ENCODE assay signal across 26 cellular contexts in the genomic region with DNA sequence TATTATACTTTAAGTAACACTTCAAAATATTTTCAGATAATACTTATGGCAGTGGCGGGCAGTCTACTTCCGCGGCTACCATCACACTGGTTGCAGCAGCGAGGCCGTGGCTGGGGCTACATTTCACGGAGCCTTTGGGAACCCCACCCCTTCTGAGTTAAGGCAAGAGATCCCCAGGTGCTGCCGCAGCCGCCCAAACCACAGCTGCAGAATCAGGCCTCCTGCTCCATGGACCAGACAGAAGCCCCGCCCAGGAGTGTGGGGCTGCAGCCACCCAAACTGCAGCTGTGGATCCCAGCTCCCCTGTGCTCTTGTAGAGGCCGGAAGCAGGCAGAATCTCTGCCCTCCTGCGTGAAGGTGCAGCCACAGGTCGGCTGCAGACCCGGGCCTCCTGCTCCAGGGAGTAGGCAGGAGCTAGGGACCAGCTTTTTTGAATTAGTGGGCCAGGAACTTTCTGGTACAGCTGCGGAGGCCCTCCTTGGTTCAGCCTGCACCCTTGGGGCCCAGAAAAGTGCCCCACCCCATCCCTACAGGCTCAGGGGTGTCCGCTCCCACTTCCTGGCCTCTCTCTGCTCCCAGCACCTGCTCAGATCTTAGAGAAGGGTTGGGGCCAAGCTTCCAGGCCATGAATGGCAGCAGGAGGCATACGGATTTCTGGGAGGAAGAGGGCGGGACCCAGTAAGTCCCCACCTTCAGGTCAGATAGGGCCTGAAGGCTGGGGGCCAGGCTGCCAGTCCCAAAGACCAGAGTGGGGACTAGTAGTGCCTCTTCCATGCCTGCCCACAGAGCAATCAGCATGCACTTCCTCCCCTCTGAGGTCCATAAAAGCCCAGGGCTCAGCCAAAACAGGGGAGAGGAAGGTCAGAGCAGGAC.
"Had no signal": no experiment of that assay in that cellular context is flagged by ENCODE, and none has a peak within 500 bp of the region (broad histone marks: within the 10 kb centered on the region; RNA-seq: fewer than 3 reads in every experiment).

No MANE protein-coding gene starts in this region.

- H3K9me3 Mint-ChIP-seq: endodermal cell, mesothelial cell of epicardium, type B pancreatic cell had no signal

- DNase-seq: activated CD4-positive, alpha-beta T cell treated with anti-CD3 and anti-CD28 coated beads for 4 hours; activated CD4-positive, alpha-beta T cell treated with anti-CD3 and anti-CD28 coated beads, Interleukin-2, amount 50 U/mL, for 4 hours; activated CD8-positive, alpha-beta memory T cell treated with anti-CD3 and anti-CD28 coated beads for 24 hours; activated effector memory CD4-positive, alpha-beta T cell treated with anti-CD3 and anti-CD28 coated beads, Interleukin-2, amount 50 U/mL, for 16 hours; anterior cingulate cortex; endodermal cell; esophagus squamous epithelium; foreskin melanocyte; heart right ventricle; kidney glomerular epithelial cell; left ventricle myocardium inferior; naive B cell; nephron progenitor cell; nucleus accumbens; psoas muscle; stimulated activated naive CD8-positive, alpha-beta T cell treated with anti-CD3 and anti-CD28 coated beads, Interleukin-15, Interleukin-2, amounts not matched to agents 100 U/mL and 50 U/mL, for 24 hours; T-cell had no signal

- H3K27me3 Mint-ChIP-seq: central memory CD8-positive, alpha-beta T cell; dendritic cell treated with granulocyte-macrophage colony-stimulating factor and Interleukin-4, amounts not matched to agents 40 ng/mL and 50 ng/mL, for 4 days; naive B cell; T-cell; type B pancreatic cell had no signal

- FAIRE-seq: bronchial epithelial cell, pancreas had no signal

- H3K4me3 ChIP-seq: esophagus squamous epithelium, heart right ventricle, left ventricle myocardium inferior, pancreas, psoas muscle, thoracic aorta had no signal

- H3K4me1 ChIP-seq: esophagus squamous epithelium, heart right ventricle, left ventricle myocardium inferior, pancreas, psoas muscle had no signal

- H3K27ac ChIP-seq: epithelial cell of prostate, esophagus squamous epithelium, heart right ventricle, left ventricle myocardium inferior, pancreas, psoas muscle, thoracic aorta had no signal

- H3K36me3 ChIP-seq: esophagus squamous epithelium, heart right ventricle, left ventricle myocardium inferior, pancreas, thoracic aorta had no signal

- H3K27ac Mint-ChIP-seq: activated naive CD4-positive, alpha-beta T cell treated with anti-CD3 and anti-CD28 coated beads, Interleukin-2, amount 50 U/mL, for 72 hours; dendritic cell treated with granulocyte-macrophage colony-stimulating factor and Interleukin-4, amounts not matched to agents 40 ng/mL and 50 ng/mL, for 4 days; endodermal cell; mesothelial cell of epicardium; naive B cell; nephron progenitor cell; T-cell; type B pancreatic cell had no signal

- ATAC-seq: activated naive CD4-positive, alpha-beta T cell treated with anti-CD3 and anti-CD28 coated beads, Interleukin-2, amount 50 U/mL, for 72 hours; heart right ventricle; pancreas; psoas muscle; stimulated activated naive CD8-positive, alpha-beta T cell treated with anti-CD3 and anti-CD28 coated beads, Interleukin-15, Interleukin-2, amounts not matched to agents 100 U/mL and 50 U/mL, for 24 hours; T-cell had no signal

- H3K27me3 ChIP-seq: esophagus squamous epithelium, heart right ventricle, pancreas had no signal

- H3K9me3 ChIP-seq: esophagus squamous epithelium, pancreas, psoas muscle, thoracic aorta had no signal

- H3K36me3 Mint-ChIP-seq: mesothelial cell of epicardium, naive B cell, T-cell, type B pancreatic cell had no signal

- H3K4me3 Mint-ChIP-seq: central memory CD8-positive, alpha-beta T cell; dendritic cell treated with granulocyte-macrophage colony-stimulating factor and Interleukin-4, amounts not matched to agents 40 ng/mL and 50 ng/mL, for 4 days; endodermal cell; mesothelial cell of epicardium; naive B cell; nephron progenitor cell; T-cell; type B pancreatic cell had no signal

- H3K4me1 Mint-ChIP-seq: central memory CD8-positive, alpha-beta T cell; endodermal cell; mesothelial cell of epicardium; naive B cell; nephron progenitor cell; T-cell had no signal
